ENCODE assay signal across 14 cellular contexts in the genomic region with DNA sequence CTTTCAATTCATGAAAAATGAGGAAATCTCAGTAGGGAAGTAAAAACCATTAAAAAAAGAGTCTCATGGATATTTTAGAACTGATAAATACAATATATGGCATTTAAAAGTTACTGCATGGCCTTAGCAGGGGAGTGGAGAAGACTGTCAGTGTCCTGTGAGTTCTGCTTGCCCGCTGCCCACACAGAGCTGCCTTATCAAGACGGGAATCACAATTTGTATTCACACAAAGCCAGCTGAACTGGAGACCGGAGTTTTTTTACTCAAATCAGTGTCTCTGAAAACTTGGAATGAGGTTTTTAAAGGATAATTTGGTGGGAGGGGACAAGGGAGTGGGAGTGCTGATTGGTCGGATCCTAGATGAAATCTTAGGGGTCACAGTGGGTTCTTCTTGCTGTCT. TPM values are rescaled to one million over a fixed set of nuclear protein-coding genes. Genes with fewer than 3 reads are reported as not detected.
A peak's percentile ranks its signal among the peaks of the same experiment; 100 is the strongest.
DNase-seq lines count a peak whose midpoint lies in the region; ATAC-seq and TF ChIP-seq lines count a peak whose summit lies in the region.
"Had no signal": no experiment of that assay in that cellular context is flagged by ENCODE, and none has a peak within 500 bp of the region (broad histone marks: within the 10 kb centered on the region; RNA-seq: fewer than 3 reads in every experiment).

No MANE protein-coding gene starts in this region.

- H3K27me3 Mint-ChIP-seq in CD4-positive, alpha-beta T cell, result no peaks in the 10 kb centered on the region

- H3K36me3 ChIP-seq in SJCRH30, result no peaks in the 10 kb centered on the region

- no peak for ATAC-seq in CD4-positive, alpha-beta T cell (ENCODE audit: poor library complexity)
- ATAC-seq: A549, HCT116 had no signal

- no peak for TF ChIP-seq CTCF in fibroblast of villous mesenchyme (IDR thresholded peaks at IDR 0.05; ENCODE audit: insufficient read depth, low read depth, low read length)
- TF ChIP-seq CTCF in CD4-positive, alpha-beta T cell (IDR thresholded peaks at IDR 0.05), result no peak

- DNase-seq in fibroblast of villous mesenchyme (ENCODE audit: low read depth), result no peak
- DNase-seq in pons (ENCODE audit: low spot score), result peak; percentile 62
- no peak for DNase-seq in HT-29 (ENCODE audit: low spot score)
- DNase-seq in CD4-positive, alpha-beta T cell, result no peak
- no peak for DNase-seq in SJCRH30
- DNase-seq: Caco-2; CD8-positive, alpha-beta memory T cell; DMS53; GF-D8 had no signal

- no peak overlapping the region for H3K27ac Mint-ChIP-seq in CD4-positive, alpha-beta T cell
- H3K27ac Mint-ChIP-seq: CD14-positive monocyte; CD8-positive, alpha-beta memory T cell had no signal

- no peaks in the 10 kb centered on the region for H3K4me1 Mint-ChIP-seq in CD4-positive, alpha-beta T cell (ENCODE audit: low read depth)
- H3K4me1 Mint-ChIP-seq: CD14-positive monocyte had no signal

- peaks cover 13% of the 10 kb centered on the region for H3K9me3 ChIP-seq in CD4-positive, alpha-beta T cell (ENCODE audit: control insufficient read depth, low read length)
- H3K9me3 ChIP-seq in SJCRH30 (replicated peaks), result peaks cover 19% of the 10 kb centered on the region

- peak overlapping the region; percentile 10 for H3K4me3 ChIP-seq in fibroblast of villous mesenchyme (ENCODE audit: low read depth, low read length)
- no peak overlapping the region for H3K4me3 ChIP-seq in SJCRH30
- H3K4me3 ChIP-seq: A549, GM23248 had no signal

- H3K4me3 Mint-ChIP-seq in CD4-positive, alpha-beta T cell, result no peak overlapping the region
- H3K4me3 Mint-ChIP-seq: CD14-positive monocyte; CD8-positive, alpha-beta memory T cell had no signal

- H3K27ac ChIP-seq in temporal lobe (ENCODE audit: low read depth, low read length) (peak overlapping the region; percentile 73), SJCRH30 (no peak overlapping the region)
- H3K27ac ChIP-seq in CD4-positive, alpha-beta T cell (ENCODE audit: low read depth, low read length), result no peak overlapping the region
- H3K27ac ChIP-seq: A549, GM23248 had no signal

- peaks cover 46% of the 10 kb centered on the region for H3K36me3 Mint-ChIP-seq in CD4-positive, alpha-beta T cell (ENCODE audit: low read depth)

- intact Hi-C loops in CD4-positive, alpha-beta T cell (cut with DNase I, micrococcal nuclease), result no loop called here

- H3K4me1 ChIP-seq in SJCRH30, result no peaks in the 10 kb centered on the region
- H3K4me1 ChIP-seq: A549, Caco-2 had no signal

- POLR2A ChIA-PET in CD4-positive, alpha-beta T cell (lab: Charles Lee), result no interaction called here

- CTCF ChIA-PET in CD4-positive, alpha-beta T cell (lab: Charles Lee), result no interaction called here

- H3K27me3 ChIP-seq in CD4-positive, alpha-beta T cell (ENCODE audit: control insufficient read depth, insufficient read depth, low read length), result no peaks in the 10 kb centered on the region
- no peaks in the 10 kb centered on the region for H3K27me3 ChIP-seq in SJCRH30

- peaks cover 10% of the 10 kb centered on the region for H3K9me3 Mint-ChIP-seq in CD4-positive, alpha-beta T cell

RNA-seq across cellular contexts. Expression of gene LANCL2, which starts 17.1 kb away (rescaled TPM):
- total RNA-seq in fibroblast of villous mesenchyme (13.8 and 20.9 TPM in 2 replicates), temporal lobe (32.7 TPM)
- total RNA-seq in HT-29 (2014; rRNA removed; shearing (Covaris generic)), result 14.3 and 19.9 TPM in 2 replicates
- 1 to 10 TPM; 7.1 to 9.0 TPM for total RNA-seq in CD4-positive, alpha-beta T cell
- 23.4 and 28.0 TPM in 2 replicates for total RNA-seq in SJCRH30 (2014; rRNA removed; shearing (Covaris generic))
